ENCODE assay signal across 12 cellular contexts in the genomic region with DNA sequence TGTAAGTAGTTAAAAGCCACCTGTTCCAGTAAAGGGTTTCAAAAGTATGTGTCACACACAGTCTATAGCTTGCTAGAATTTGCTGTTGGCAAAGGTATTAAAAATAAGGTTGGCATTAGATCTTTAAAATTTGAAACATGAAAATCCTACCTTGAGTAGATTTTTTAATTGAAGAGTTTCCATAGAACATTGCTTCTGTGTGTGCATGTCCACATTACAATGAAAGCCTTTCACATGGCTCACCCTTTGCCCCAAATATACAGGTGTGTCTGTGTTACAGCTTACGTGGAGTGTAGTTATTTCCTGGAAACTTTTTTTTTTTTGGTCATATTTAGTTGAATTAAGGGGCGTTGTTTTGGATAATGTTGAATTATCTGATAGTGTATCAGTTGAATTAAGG. TPM values are rescaled to one million over a fixed set of nuclear protein-coding genes. Genes with fewer than 3 reads are reported as not detected.
DNase-seq lines count a peak whose midpoint lies in the region; ATAC-seq, FAIRE-seq and TF ChIP-seq lines count a peak whose summit lies in the region.
"Had no signal": no experiment of that assay in that cellular context is flagged by ENCODE, and none has a peak within 500 bp of the region (broad histone marks: within the 10 kb centered on the region; RNA-seq: fewer than 3 reads in every experiment).

No MANE protein-coding gene starts in this region.

- CTCF ChIA-PET in A549 (lab: Yijun Ruan, JAX) (interaction anchor here (0.8 to 6.9 kb wide), 9 partner anchors 10 to 241 kb away, joined by 3 to 71 read pairs (median 5); a partner anchor contains a TSS), HEK293 (lab: Yijun Ruan, JAX) (interaction anchor here (0.7 to 4.0 kb wide), 4 partner anchors 79 to 466 kb away, joined by 3 to 25 read pairs (median 10); no protein-coding TSS in a partner anchor), OCI-LY7 (lab: Charles Lee; ENCODE audit: unreplicated experiment) (no interaction called here)

- H3K4me1 ChIP-seq in A549 (peaks cover 16% of the 10 kb centered on the region), HEK293 (ENCODE audit: control insufficient read depth, insufficient read depth, low read length) (peaks cover 13% of the 10 kb centered on the region), mesenchymal stem cell (ENCODE audit: control insufficient read depth, insufficient read depth, low read depth, low read length) (peaks cover 9% of the 10 kb centered on the region), OCI-LY7 (ENCODE audit: insufficient read depth, low read length, poor library complexity, severe bottlenecking) (peaks cover 6% of the 10 kb centered on the region), right atrium auricular region (peaks cover 0 to 17% of the 10 kb centered on the region in 2 donors)

- H3K36me3 Mint-ChIP-seq in brain = peaks cover 16% of the 10 kb centered on the region

- DNase-seq in A549 (ENCODE audit: low read depth in 1 of 2, low spot score in 1 of 2) (no peak), mesenchymal stem cell (no peak), OCI-LY7 (ENCODE audit: low spot score) (no peak), right atrium auricular region (ENCODE audit: low spot score) (no peak), AML-193 (lab: John Stamatoyannopoulos, UW) (no peak)
- DNase-seq: activated naive CD4-positive, alpha-beta T cell treated with Interleukin-2 at 50 U/mL for 16 hours; COR-L47 had no signal

- TF ChIP-seq RAD21 in A549 (conservative IDR thresholded peaks at IDR 0.05 in 1 of 2, IDR thresholded peaks at IDR 0.05 in 1 of 2) = no peak

- intact Hi-C loops in OCI-LY7 (cut with micrococcal nuclease; ENCODE audit: unreplicated experiment) = no loop called here

- ATAC-seq in A549 (no peak), GM19455 (IDR thresholded peaks at IDR 0.05; ENCODE audit: unreplicated experiment) (no peak)

- H3K4me3 Mint-ChIP-seq in brain = peak overlapping the region; percentile 92 to 98 (median 96)

- no peaks in the 10 kb centered on the region for H3K79me2 ChIP-seq in OCI-LY7 (ENCODE audit: insufficient read depth, low read depth, low read length)

- H3K27ac Mint-ChIP-seq in brain = peak overlapping the region in 3 of 5 experiments; percentile 90 to 95 (median 93)

- H3K27me3 ChIP-seq in mesenchymal stem cell (ENCODE audit: control insufficient read depth in 1 of 2, insufficient read depth in 1 of 2, low read length in 2 of 2) = no peaks in the 10 kb centered on the region
- H3K27me3 ChIP-seq in right atrium auricular region = no peaks in the 10 kb centered on the region

- H2AFZ ChIP-seq in mesenchymal stem cell (ENCODE audit: low read depth, low read length) (no peak overlapping the region), OCI-LY7 (ENCODE audit: low read length) (no peak overlapping the region)

- no peak overlapping the region for H2AK5ac ChIP-seq in mesenchymal stem cell (ENCODE audit: low read length, severe bottlenecking)

- peak overlapping the region; percentile 91 for H3K9ac ChIP-seq in mesenchymal stem cell (ENCODE audit: low read length)

- H3K36me3 ChIP-seq in HEK293 (ENCODE audit: control insufficient read depth in 2 of 2, insufficient read depth in 1 of 2, low read length in 2 of 2) (no peaks in the 10 kb centered on the region), mesenchymal stem cell (ENCODE audit: control insufficient read depth in 1 of 2, insufficient read depth in 2 of 2, low read depth in 1 of 2, low read length in 2 of 2) (peaks cover 0 to 6% of the 10 kb centered on the region in 2 experiments), OCI-LY7 (ENCODE audit: insufficient read depth, low read length) (no peaks in the 10 kb centered on the region), right atrium auricular region (no peaks in the 10 kb centered on the region)

- no peak overlapping the region for H2BK12ac ChIP-seq in mesenchymal stem cell (ENCODE audit: low read length in 2 of 2)

- no peak overlapping the region for H3K18ac ChIP-seq in mesenchymal stem cell (ENCODE audit: low read depth in 1 of 2, low read length in 2 of 2)

- peaks cover 28% of the 10 kb centered on the region for H3K79me1 ChIP-seq in mesenchymal stem cell (replicated peaks; ENCODE audit: low read length, poor library complexity, severe bottlenecking)

- no peak overlapping the region for H3K4ac ChIP-seq in mesenchymal stem cell (ENCODE audit: low read depth in 1 of 2, low read length in 2 of 2)

- TF ChIP-seq POLR2A in A549 (IDR thresholded peaks at IDR 0.05; ENCODE audit: low read length) = no peak

- H3K27ac ChIP-seq in A549 = no peak overlapping the region; a peak in 1 of 6 replicates
- no peak overlapping the region for H3K27ac ChIP-seq in HEK293 (ENCODE audit: extremely low read depth, low read depth, low read length)
- no peak overlapping the region for H3K27ac ChIP-seq in mesenchymal stem cell (ENCODE audit: low read length, poor library complexity, severe bottlenecking)
- H3K27ac ChIP-seq in OCI-LY7 (ENCODE audit: low read depth, low read length, poor library complexity, severe bottlenecking) = no peak overlapping the region
- H3K27ac ChIP-seq in right atrium auricular region = no peak overlapping the region
- H3K27ac ChIP-seq: HL-60 had no signal

- no peaks in the 10 kb centered on the region for H4K20me1 ChIP-seq in OCI-LY7 (ENCODE audit: insufficient read depth, low read length)

- H2BK5ac ChIP-seq in mesenchymal stem cell (ENCODE audit: low read depth, low read length, poor library complexity, severe bottlenecking) = no peak overlapping the region

- no peaks in the 10 kb centered on the region for H3K9me3 Mint-ChIP-seq in brain

- H2BK120ac ChIP-seq in mesenchymal stem cell (ENCODE audit: low read depth, low read length) = no peak overlapping the region

- peaks cover 56% of the 10 kb centered on the region for H3K4me1 Mint-ChIP-seq in brain

- WGBS in A549 (ENCODE audit: missing lambda C conversion rate) = 89% methylated on average over 2 of the region's 2 CpGs
- 100% methylated on average over 2 of the region's 2 CpGs for WGBS in mesenchymal stem cell

- H3K4me2 ChIP-seq in A549 (peak overlapping the region; percentile 90), mesenchymal stem cell (ENCODE audit: low read length, poor library complexity, severe bottlenecking) (no peak overlapping the region), OCI-LY7 (ENCODE audit: low read length) (no peak overlapping the region)

- BruUV-seq in OCI-LY7 (replicated peaks; lab: Mats Ljungman, UMichigan) = no TSS peak

- H3K9me3 ChIP-seq in A549 = no peaks in the 10 kb centered on the region
- no peaks in the 10 kb centered on the region for H3K9me3 ChIP-seq in HEK293 (ENCODE audit: control insufficient read depth, insufficient read depth, low read depth, low read length)
- no peaks in the 10 kb centered on the region for H3K9me3 ChIP-seq in mesenchymal stem cell (ENCODE audit: control insufficient read depth, low read length)
- H3K9me3 ChIP-seq in OCI-LY7 (ENCODE audit: low read length) = no peaks in the 10 kb centered on the region
- H3K9me3 ChIP-seq in right atrium auricular region = no peaks in the 10 kb centered on the region

- H3K4me3 ChIP-seq in A549 (peak overlapping the region; percentile 79; the same call in 2 of the 3 replicates), HEK293 (ENCODE audit: low read depth, low read length) (peak overlapping the region; percentile 56), mesenchymal stem cell (ENCODE audit: insufficient read depth in 1 of 2, low read depth in 1 of 2, low read length in 2 of 2) (peak overlapping the region in 1 of 2 experiments; percentile 94), OCI-LY7 (ENCODE audit: low read depth, low read length, poor library complexity, severe bottlenecking) (no peak overlapping the region), right atrium auricular region (no peak overlapping the region)

- H3K23ac ChIP-seq in mesenchymal stem cell (ENCODE audit: low read length in 2 of 2) = no peak overlapping the region

- TF ChIP-seq EP300 in A549 (IDR thresholded peaks at IDR 0.05) = no peak

- POLR2A ChIA-PET in A549 (lab: Yijun Ruan, JAX) = no interaction called here
- POLR2A ChIA-PET in HEK293 (lab: Yijun Ruan, JAX) = interaction anchor here (3.0 kb wide), 1 partner anchor 7 kb away, joined by 20 read pairs; no protein-coding TSS in a partner anchor
- POLR2A ChIA-PET in OCI-LY7 (lab: Charles Lee) = no interaction called here

- H4K91ac ChIP-seq in mesenchymal stem cell (ENCODE audit: low read length) = no peak overlapping the region

- peaks cover 8% of the 10 kb centered on the region for H3K27me3 Mint-ChIP-seq in brain

- H3K14ac ChIP-seq in mesenchymal stem cell (ENCODE audit: low read length in 2 of 2) = no peak overlapping the region

- H3K9me2 ChIP-seq in OCI-LY7 (ENCODE audit: insufficient read depth, low read length) = no peaks in the 10 kb centered on the region

- H4K8ac ChIP-seq in mesenchymal stem cell (ENCODE audit: low read length) = no peak overlapping the region

- no peak overlapping the region for H2BK15ac ChIP-seq in mesenchymal stem cell (ENCODE audit: low read depth, poor library complexity, severe bottlenecking)

- no peak for FAIRE-seq in A549 (lab: Jason Lieb, UNC)
- FAIRE-seq: frontal cortex had no signal

- TF ChIP-seq CTCF in A549 (IDR thresholded peaks at IDR 0.05) = no peak
- TF ChIP-seq CTCF in HEK293 (tag by site-specific recombination; IDR thresholded peaks at IDR 0.05) = no peak
- TF ChIP-seq CTCF in brain (conservative IDR thresholded peaks at IDR 0.05) = no peak
- no peak for TF ChIP-seq CTCF in OCI-LY7 (conservative IDR thresholded peaks at IDR 0.05; ENCODE audit: low read length)
- TF ChIP-seq CTCF in right atrium auricular region (IDR thresholded peaks at IDR 0.05) = no peak

TF ChIP-seq in A549, 52 proteins besides CTCF, POLR2A, EP300 and RAD21 (continues in another document):
- TF ChIP-seq RARB (CRISPR knock-in tag; IDR thresholded peaks at IDR 0.05) (no peak), ZNF302 (CRISPR knock-in tag; IDR thresholded peaks at IDR 0.05) (no peak), HOXA7 (CRISPR knock-in tag; IDR thresholded peaks at IDR 0.05) (no peak), NFE2L2 (conservative IDR thresholded peaks at IDR 0.05; ENCODE audit: low read length) (no peak)

TF ChIP-seq in HEK293, 187 proteins besides CTCF, POLR2A, EP300 and RAD21 (continues in another document):
- TF ChIP-seq ZNF837 (tag by site-specific recombination; IDR thresholded peaks at IDR 0.05) (no peak), ZNF670 (tag by site-specific recombination; IDR thresholded peaks at IDR 0.05; ENCODE audit: low read depth) (no peak), ZFP37 (tag by site-specific recombination; IDR thresholded peaks at IDR 0.05) (no peak)

RNA-seq across cellular contexts. Expression of a gene that starts 2.2 kb away (rescaled TPM):
- polyA plus RNA-seq in A549 (2011; rRNA removed) (23.7 and 24.9 TPM in 2 replicates), A549 (2017; fragmentation: RNase III; extraction: RNeasy Plus Mini Kit Qiagen cat#74134 plus additional on column Dnase treatment) (13.8 to 15.2 TPM (median 14.0 TPM) in 3 replicates), brain (ENCODE audit: insufficient read depth, low read depth, low replicate concordance) (8.5 TPM)
- 11.6 and 16.6 TPM in 2 replicates for polyA plus RNA-seq in A549 (2012; cell fraction: cytosol; rRNA removed)
- polyA plus RNA-seq in A549 (2012; cell fraction: nucleus; rRNA removed) = 7.9 and 9.4 TPM in 2 replicates
- 21.2 and 26.1 TPM in 2 replicates for polyA minus RNA-seq in A549 (2011; rRNA and poly(A)+ RNA removed)
- polyA plus RNA-seq in mesenchymal stem cell (2013, experiment 1 of 2) = 6.0 TPM
- polyA plus RNA-seq in mesenchymal stem cell (2013, experiment 2 of 2) = 6.4 TPM
- 0.08 and 0.47 TPM in 2 replicates for total RNA-seq in OCI-LY7 (2014; rRNA removed; shearing (Covaris generic))
- total RNA-seq in OCI-LY7 (2022) (0.70 and 0.81 TPM in 2 replicates), right atrium auricular region (1 to 10 TPM; 1.0 to 1.7 TPM)

Comparison
In these comparisons a context has a peak if more than half of its experiments do, and no peak if none do; other contexts are left out.
1. H3K4me3 ChIP-seq: peak in A549 (single experiment) and HEK293 (single experiment); none in OCI-LY7 (single experiment) and right atrium auricular region (0 of 2).